ENCODE assay signal across 8 cellular contexts in the genomic region with DNA sequence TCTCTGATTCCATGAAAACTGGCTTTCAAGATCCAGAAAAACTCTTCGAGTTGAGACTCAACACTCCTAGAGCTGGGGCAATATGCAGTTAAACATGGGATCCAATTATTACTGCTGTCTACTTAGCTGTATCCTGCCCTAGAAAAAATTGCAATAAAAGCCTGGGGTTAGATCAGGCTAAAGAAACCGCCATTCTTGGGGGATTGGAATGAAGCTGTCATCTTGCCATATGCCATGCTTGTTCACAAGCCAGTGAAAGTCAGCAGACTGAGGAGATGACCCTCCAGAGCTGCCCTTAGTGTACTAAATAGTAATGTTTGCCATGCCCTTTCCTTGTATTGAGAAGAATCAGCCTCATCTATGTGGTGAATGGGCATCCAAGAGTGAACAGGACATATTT. TPM values are rescaled to one million over a fixed set of nuclear protein-coding genes. Genes with fewer than 3 reads are reported as not detected.
"Had no signal": no experiment of that assay in that cellular context is flagged by ENCODE, and none has a peak within 500 bp of the region (broad histone marks: within the 10 kb centered on the region; RNA-seq: fewer than 3 reads in every experiment).

No MANE protein-coding gene starts in this region.

- H3K27ac Mint-ChIP-seq: HFFc6 had no signal

- H2AFZ ChIP-seq: GM23248 had no signal

- H3K4me3 Mint-ChIP-seq: H9, HFFc6 had no signal

- H3K4me3 ChIP-seq: GM23248, K562 had no signal

- H3K9me3 Mint-ChIP-seq: H9, HFFc6 had no signal

- ATAC-seq: K562 had no signal

- DNase-seq: GM23248, GOT3, H9, HCEC 1CT, HFFc6, IMR-90, KG1 had no signal

- H3K9ac ChIP-seq: GM23248 had no signal

- H3K27ac ChIP-seq: GM23248 had no signal

RNA-seq across cellular contexts. Expression of a gene that starts 30.9 kb away (rescaled TPM):
- total RNA-seq: IMR-90 had no signal
